ENCODE assay signal across 21 cellular contexts in the genomic region with DNA sequence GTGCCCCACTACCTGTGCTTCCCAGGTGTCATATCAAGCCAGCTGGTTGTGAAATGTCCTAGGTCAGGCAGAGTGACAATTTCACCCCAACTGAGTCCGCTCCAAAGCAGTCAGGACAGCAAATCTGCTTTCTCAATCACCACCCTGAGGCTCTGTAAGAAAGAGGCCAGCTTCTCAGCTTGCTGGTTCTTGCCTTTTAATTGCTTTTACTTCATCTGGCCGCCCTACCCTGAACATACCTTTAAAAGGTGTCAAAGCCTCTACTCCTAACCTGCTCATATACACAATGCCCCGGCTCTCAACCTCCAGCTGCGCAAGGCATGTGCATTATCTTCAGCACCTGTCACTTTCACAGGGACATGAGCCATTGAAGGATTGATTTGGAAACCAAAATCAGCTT.
"Had no signal": no experiment of that assay in that cellular context is flagged by ENCODE, and none has a peak within 500 bp of the region (broad histone marks: within the 10 kb centered on the region; RNA-seq: fewer than 3 reads in every experiment).

No MANE protein-coding gene starts in this region.

- H3K4me3 ChIP-seq: breast epithelium, K562 had no signal

- FAIRE-seq: K562 had no signal

- H3K36me3 ChIP-seq: breast epithelium had no signal

- DNase-seq: activated CD4-positive, alpha-beta T cell treated with anti-CD3 and anti-CD28 coated beads for 4 hours; activated CD8-positive, alpha-beta memory T cell treated with anti-CD3 and anti-CD28 coated beads, Interleukin-2, amount 50 U/mL, for 48 hours; activated CD8-positive, alpha-beta T cell treated with anti-CD3 and anti-CD28 coated beads for 36 hours; activated effector memory CD4-positive, alpha-beta T cell treated with Interleukin-2 at 50 U/mL for 16 hours; activated naive CD4-positive, alpha-beta T cell; activated T-cell treated with anti-CD3 and anti-CD28 coated beads, Interleukin-2, amount 50 U/mL, for 24 hours; aorta; central memory CD4-positive, alpha-beta T cell; Karpas-422; NCI-H1436; NCI-H1694 treated with DMSO at 0.1 percent for 48 hours; NCI-H2081; NCI-H446 treated with DMSO at 0.1 percent for 48 hours; NCI-H524 treated with DMSO at 0.1 percent for 48 hours; NCI-H82; RPMI8226; SHP77 had no signal

- ATAC-seq: activated CD4-positive, CD25-positive, alpha-beta regulatory T cell treated with anti-CD3 and anti-CD28 coated beads, Interleukin-2, amount 50 U/mL, for 24 hours; activated CD8-positive, alpha-beta T cell treated with anti-CD3 and anti-CD28 coated beads for 36 hours; K562; Panc1 had no signal
